Comparison of ENCODE assay signal across 10 cellular contexts in the genomic region with DNA sequence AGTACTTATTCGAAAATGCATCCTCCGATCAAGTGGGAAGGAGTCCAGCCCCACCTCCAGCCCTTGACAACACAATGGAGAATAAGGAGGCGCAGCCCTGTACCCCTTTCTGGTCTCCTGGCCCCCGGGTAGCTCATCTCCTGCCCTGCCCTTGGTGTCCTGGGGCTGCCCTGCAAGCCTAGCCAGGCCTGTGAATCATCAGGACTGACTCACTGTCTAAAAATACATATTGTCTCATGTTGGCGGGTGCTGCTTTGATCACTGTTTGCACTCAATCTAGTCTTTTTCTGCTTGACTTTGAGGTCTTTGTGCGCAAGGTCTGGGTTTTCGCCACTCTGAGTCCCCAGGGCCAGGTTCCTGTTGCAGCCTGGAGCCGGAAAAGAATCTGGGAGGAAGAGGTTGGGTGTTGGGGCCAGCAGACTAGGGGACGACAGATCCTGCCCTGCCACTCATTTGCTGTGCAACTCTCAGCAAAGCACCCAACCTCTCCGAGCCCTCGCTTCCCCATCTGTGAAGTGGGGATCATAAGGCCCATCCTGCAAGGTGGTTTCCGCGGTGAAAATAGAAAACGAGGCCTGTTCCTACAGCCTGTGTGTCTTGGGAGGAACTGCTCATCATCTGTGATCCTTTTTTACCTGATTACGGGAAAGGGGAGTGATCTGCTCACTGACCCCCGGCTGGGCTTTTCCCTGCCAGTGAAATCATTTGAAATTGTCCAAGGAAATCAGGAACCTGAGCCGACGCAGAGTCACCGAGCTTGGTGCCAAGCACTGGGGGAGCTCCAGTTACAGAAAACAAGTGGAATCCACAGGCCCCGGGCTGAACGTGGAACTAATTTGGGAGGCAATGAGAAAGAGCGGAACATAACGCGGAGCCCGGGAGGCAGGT.
DNase-seq lines count a peak whose midpoint lies in the region; ATAC-seq and TF ChIP-seq lines count a peak whose summit lies in the region.
"Had no signal": no experiment of that assay in that cellular context is flagged by ENCODE, and none has a peak within 500 bp of the region (broad histone marks: within the 10 kb centered on the region; RNA-seq: fewer than 3 reads in every experiment).

No MANE protein-coding gene starts in this region.

- H3K4me2 ChIP-seq in MM.1S (ENCODE audit: low read depth, low read length), result peak overlapping the region; percentile 35

- H4K20me1 ChIP-seq in MM.1S (ENCODE audit: insufficient read depth, low read length), result no peaks in the 10 kb centered on the region

- ATAC-seq in mucosa of descending colon (peak; percentile 68), GM21367 (IDR thresholded peaks at IDR 0.05; ENCODE audit: unreplicated experiment) (no peak)

- H3K36me3 ChIP-seq in MM.1S (replicated peaks; ENCODE audit: insufficient read depth, low read length), result no peaks in the 10 kb centered on the region
- H3K36me3 ChIP-seq in mucosa of descending colon (ENCODE audit: low read depth), result no peaks in the 10 kb centered on the region
- no peaks in the 10 kb centered on the region for H3K36me3 ChIP-seq in CD4-positive, alpha-beta memory T cell (ENCODE audit: insufficient read depth, low read length)

- no peaks in the 10 kb centered on the region for H3K9me2 ChIP-seq in MM.1S (replicated peaks; ENCODE audit: insufficient read depth, low read length)

- peaks cover 8% of the 10 kb centered on the region for H3F3A ChIP-seq in MM.1S (ENCODE audit: insufficient read depth, low read length)

- no peak for TF ChIP-seq CTCF in MM.1S (IDR thresholded peaks at IDR 0.05; ENCODE audit: low read length)
- TF ChIP-seq CTCF in mucosa of descending colon (IDR thresholded peaks at IDR 0.05), result no peak

- peaks cover 3 to 6% of the 10 kb centered on the region in 2 donors for H3K27me3 Mint-ChIP-seq in CD4-positive, alpha-beta memory T cell

- no peaks in the 10 kb centered on the region for H3K36me3 Mint-ChIP-seq in CD4-positive, alpha-beta memory T cell

- no peaks in the 10 kb centered on the region for H3K9me3 Mint-ChIP-seq in CD4-positive, alpha-beta memory T cell

- H3K9me3 ChIP-seq in MM.1S (replicated peaks; ENCODE audit: insufficient read depth, low read length), result no peaks in the 10 kb centered on the region
- H3K9me3 ChIP-seq in mucosa of descending colon, result no peaks in the 10 kb centered on the region
- no peaks in the 10 kb centered on the region for H3K9me3 ChIP-seq in CD4-positive, alpha-beta memory T cell (ENCODE audit: control insufficient read depth in 1 of 2, low read length in 2 of 2)

- peak; percentile 25 for DNase-seq in DMS 273 (lab: John Stamatoyannopoulos, UW; ENCODE audit: unreplicated experiment)
- no peak for DNase-seq in DMS 273 treated with DMSO at 0.1 percent for 48 hours (lab: John Stamatoyannopoulos, UW)
- peak; percentile 33 for DNase-seq in MM.1S
- no peak for DNase-seq in mucosa of descending colon
- DNase-seq in CD4-positive, alpha-beta memory T cell, result no peak
- no peak for DNase-seq in KG1 (lab: John Stamatoyannopoulos, UW)

- intact Hi-C loops in mucosa of descending colon (cut with DNase I, micrococcal nuclease), result no loop called here
- intact Hi-C loops in CD4-positive, alpha-beta memory T cell (cut with micrococcal nuclease), result no loop called here

- H3K4me3 ChIP-seq in MM.1S (ENCODE audit: low read length) (no peak overlapping the region), mucosa of descending colon (no peak overlapping the region)
- H3K4me3 ChIP-seq in CD4-positive, alpha-beta memory T cell (ENCODE audit: low read length in 2 of 2), result no peak overlapping the region

- H3K27ac ChIP-seq in MM.1S (ENCODE audit: low read length) (peak overlapping the region; percentile 83), cingulate gyrus (ENCODE audit: low read depth, low read length) (peak overlapping the region; percentile 54)
- no peak overlapping the region for H3K27ac ChIP-seq in CD4-positive, alpha-beta memory T cell (ENCODE audit: low read depth, low read length)
- H3K27ac ChIP-seq: 22Rv1, VCaP had no signal

- POLR2A ChIA-PET in CD4-positive, alpha-beta memory T cell (lab: Charles Lee; ENCODE audit: partially characterized antibody), result no interaction called here

- H3K4me1 Mint-ChIP-seq in CD4-positive, alpha-beta memory T cell, result no peaks in the 10 kb centered on the region

- no peak overlapping the region for H3K27ac Mint-ChIP-seq in CD4-positive, alpha-beta memory T cell

- H3K4me1 ChIP-seq in MM.1S (ENCODE audit: low read length) (peaks cover 19% of the 10 kb centered on the region), mucosa of descending colon (ENCODE audit: low read depth) (no peaks in the 10 kb centered on the region)
- no peaks in the 10 kb centered on the region for H3K4me1 ChIP-seq in CD4-positive, alpha-beta memory T cell (ENCODE audit: insufficient read depth, low read length)

- no peaks in the 10 kb centered on the region for H3K27me3 ChIP-seq in MM.1S (replicated peaks; ENCODE audit: insufficient read depth, low read length)
- no peaks in the 10 kb centered on the region for H3K27me3 ChIP-seq in CD4-positive, alpha-beta memory T cell (ENCODE audit: insufficient read depth, low read length)

- H2AFZ ChIP-seq in MM.1S (ENCODE audit: low read length), result peak overlapping the region; percentile 38

- peak overlapping the region; percentile 41 for H3K9ac ChIP-seq in MM.1S (ENCODE audit: low read length)

- no peak overlapping the region for H3K4me3 Mint-ChIP-seq in CD4-positive, alpha-beta memory T cell

- CTCF ChIA-PET in CD4-positive, alpha-beta memory T cell (lab: Charles Lee; ENCODE audit: partially characterized antibody), result no interaction called here

- H3K79me2 ChIP-seq in MM.1S (ENCODE audit: low read length), result no peaks in the 10 kb centered on the region

Comparison
In these comparisons a context has a peak if more than half of its experiments do, and no peak if none do; other contexts are left out.
1. DNase-seq: peak in DMS 273 (single experiment) and MM.1S (single experiment); none in DMS 273 treated with DMSO at 0.1 percent for 48 hours (single experiment), mucosa of descending colon (0 of 3), CD4-positive, alpha-beta memory T cell (0 of 5) and KG1 (single experiment).